Comparison of ENCODE assay signal across 8 cellular contexts in the genomic region with DNA sequence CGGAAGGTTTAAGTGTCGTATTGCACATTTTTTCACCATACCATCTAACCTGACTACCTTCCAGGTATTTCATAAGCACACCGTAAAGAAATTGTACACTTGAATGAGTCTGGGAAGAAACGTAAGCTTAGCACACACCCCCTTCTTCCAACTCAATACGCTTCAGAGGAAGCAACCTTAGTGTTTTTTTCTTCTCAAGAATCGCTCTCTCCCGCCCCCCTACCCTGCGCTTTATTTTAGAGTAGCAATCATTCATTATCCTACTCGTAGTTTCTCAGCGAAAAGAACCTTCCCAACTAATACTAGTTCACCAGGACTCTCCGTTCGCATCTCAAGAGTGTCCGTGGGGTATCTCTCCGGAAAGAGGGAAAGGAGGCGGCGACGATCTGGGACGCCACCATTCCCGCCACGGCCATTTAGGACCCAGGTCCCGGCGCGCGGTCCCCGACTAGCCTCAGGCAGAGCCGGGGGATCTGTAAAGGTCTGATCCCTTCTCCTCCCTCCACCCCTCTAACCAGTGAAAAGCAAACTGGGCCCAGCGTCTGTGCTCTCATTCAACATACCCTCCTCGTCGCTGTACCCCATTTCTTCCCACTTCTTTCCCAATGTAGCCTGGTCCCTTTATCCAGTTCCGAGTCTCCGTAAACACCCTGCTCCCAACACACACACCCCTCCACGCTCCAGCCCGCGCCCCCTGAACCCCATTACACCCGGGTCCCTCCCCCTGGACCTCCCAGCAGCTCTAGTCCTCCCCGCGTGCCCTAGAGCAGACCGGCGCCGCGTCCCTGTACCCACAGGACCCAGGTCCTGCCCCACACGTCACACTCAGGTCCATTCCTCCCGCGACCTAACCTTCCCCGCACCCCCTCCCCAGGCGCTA. TPM values are rescaled to one million over a fixed set of nuclear protein-coding genes. Genes with fewer than 3 reads are reported as not detected.
A peak's percentile ranks its signal among the peaks of the same experiment; 100 is the strongest.
DNase-seq lines count a peak whose midpoint lies in the region; ATAC-seq and TF ChIP-seq lines count a peak whose summit lies in the region.

No MANE protein-coding gene starts in this region.

- H3K4me1 ChIP-seq in foreskin keratinocyte: peaks cover 7% of the 10 kb centered on the region

- no peaks in the 10 kb centered on the region for H4K20me1 ChIP-seq in neural cell (ENCODE audit: insufficient read depth)

- peaks cover 25% of the 10 kb centered on the region for H3K79me2 ChIP-seq in neural cell (replicated peaks; ENCODE audit: insufficient read depth, low read length)

- H3K27me3 ChIP-seq in foreskin keratinocyte (no peaks in the 10 kb centered on the region), neural cell (ENCODE audit: insufficient read depth, low read depth, low read length) (no peaks in the 10 kb centered on the region)

- H3K9ac ChIP-seq in neural cell (ENCODE audit: low read length): peak overlapping the region; percentile 92

- no peak for TF ChIP-seq CTCF in VCaP (conservative IDR thresholded peaks at IDR 0.05)
- no peak for TF ChIP-seq CTCF in foreskin keratinocyte (conservative IDR thresholded peaks at IDR 0.05)
- TF ChIP-seq CTCF in neural cell (IDR thresholded peaks at IDR 0.05; ENCODE audit: poor library complexity, severe bottlenecking): no peak

- H3K27ac ChIP-seq in VCaP: peak overlapping the region; percentile 80
- no peak overlapping the region for H3K27ac ChIP-seq in foreskin keratinocyte
- peak overlapping the region; percentile 93 for H3K27ac ChIP-seq in neural cell (ENCODE audit: low read length)

- H2AFZ ChIP-seq in neural cell (ENCODE audit: low read depth, low read length): peak overlapping the region; percentile 94

- no peaks in the 10 kb centered on the region for H3K36me3 ChIP-seq in neural cell (ENCODE audit: insufficient read depth, low read length)

- no peaks in the 10 kb centered on the region for H3K9me2 ChIP-seq in neural cell (ENCODE audit: insufficient read depth, low read length)

- peak overlapping the region; percentile 72 for H3K4me2 ChIP-seq in neural cell (ENCODE audit: low read length)

- peak; percentile 43 for ATAC-seq in GM21515 (IDR thresholded peaks at IDR 0.05; ENCODE audit: unreplicated experiment)
- peak; percentile 59 for ATAC-seq in foreskin keratinocyte

- H3K9me3 ChIP-seq in neural cell (ENCODE audit: low read length): no peaks in the 10 kb centered on the region

- no peaks in the 10 kb centered on the region for H3F3A ChIP-seq in neural cell (ENCODE audit: insufficient read depth, low read length, poor library complexity, severe bottlenecking)

- peak overlapping the region; percentile 100 for H3K4me3 ChIP-seq in Jurkat, Clone E6-1 (ENCODE audit: low read length)
- peak overlapping the region; percentile 77 for H3K4me3 ChIP-seq in neural cell (ENCODE audit: low read length)

- DNase-seq in NCI-H748 (lab: John Stamatoyannopoulos, UW; ENCODE audit: unreplicated experiment) (peak; percentile 44), NCI-H748 treated with DMSO at 0.1 percent for 48 hours (lab: John Stamatoyannopoulos, UW) (no peak), foreskin keratinocyte (peak in 1 of 2 donors; percentile 67), NCI-H2196 (lab: John Stamatoyannopoulos, UW; ENCODE audit: unreplicated experiment) (no peak)
- no peak for DNase-seq in Jurkat, Clone E6-1 (ENCODE audit: low read depth, low spot score)

- no peak for TF ChIP-seq RAD21 in neural cell (conservative IDR thresholded peaks at IDR 0.05)

- TF ChIP-seq EP300 in neural cell (conservative IDR thresholded peaks at IDR 0.05; ENCODE audit: poor library complexity, severe bottlenecking): no peak

TF ChIP-seq in neural cell, 6 proteins besides CTCF, POLR2A, EP300 and RAD21:
- no peak for TF ChIP-seq EZH2 (IDR thresholded peaks at IDR 0.05; ENCODE audit: borderline replicate concordance, insufficient read depth, low read length, poor library complexity, severe bottlenecking)
- peak; percentile 7 for TF ChIP-seq MXI1 (conservative IDR thresholded peaks at IDR 0.05; ENCODE audit: poor library complexity, severe bottlenecking)
- no peak for TF ChIP-seq POLR2AphosphoS5 (IDR thresholded peaks at IDR 0.05)
- peak; percentile 21 for TF ChIP-seq SMC3 (conservative IDR thresholded peaks at IDR 0.05; ENCODE audit: poor library complexity)
- TF ChIP-seq, protein P1, sequence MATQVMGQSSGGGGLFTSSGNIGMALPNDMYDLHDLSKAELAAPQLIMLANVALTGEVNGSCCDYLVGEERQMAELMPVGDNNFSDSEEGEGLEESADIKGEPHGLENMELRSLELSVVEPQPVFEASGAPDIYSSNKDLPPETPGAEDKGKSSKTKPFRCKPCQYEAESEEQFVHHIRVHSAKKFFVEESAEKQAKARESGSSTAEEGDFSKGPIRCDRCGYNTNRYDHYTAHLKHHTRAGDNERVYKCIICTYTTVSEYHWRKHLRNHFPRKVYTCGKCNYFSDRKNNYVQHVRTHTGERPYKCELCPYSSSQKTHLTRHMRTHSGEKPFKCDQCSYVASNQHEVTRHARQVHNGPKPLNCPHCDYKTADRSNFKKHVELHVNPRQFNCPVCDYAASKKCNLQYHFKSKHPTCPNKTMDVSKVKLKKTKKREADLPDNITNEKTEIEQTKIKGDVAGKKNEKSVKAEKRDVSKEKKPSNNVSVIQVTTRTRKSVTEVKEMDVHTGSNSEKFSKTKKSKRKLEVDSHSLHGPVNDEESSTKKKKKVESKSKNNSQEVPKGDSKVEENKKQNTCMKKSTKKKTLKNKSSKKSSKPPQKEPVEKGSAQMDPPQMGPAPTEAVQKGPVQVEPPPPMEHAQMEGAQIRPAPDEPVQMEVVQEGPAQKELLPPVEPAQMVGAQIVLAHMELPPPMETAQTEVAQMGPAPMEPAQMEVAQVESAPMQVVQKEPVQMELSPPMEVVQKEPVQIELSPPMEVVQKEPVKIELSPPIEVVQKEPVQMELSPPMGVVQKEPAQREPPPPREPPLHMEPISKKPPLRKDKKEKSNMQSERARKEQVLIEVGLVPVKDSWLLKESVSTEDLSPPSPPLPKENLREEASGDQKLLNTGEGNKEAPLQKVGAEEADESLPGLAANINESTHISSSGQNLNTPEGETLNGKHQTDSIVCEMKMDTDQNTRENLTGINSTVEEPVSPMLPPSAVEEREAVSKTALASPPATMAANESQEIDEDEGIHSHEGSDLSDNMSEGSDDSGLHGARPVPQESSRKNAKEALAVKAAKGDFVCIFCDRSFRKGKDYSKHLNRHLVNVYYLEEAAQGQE (IDR thresholded peaks at IDR 0.05; ENCODE audit: borderline replicate concordance): peak; percentile 36

RNA-seq across cellular contexts. Expression of a gene that starts 16.0 kb away (rescaled TPM):
- polyA plus RNA-seq in Jurkat, Clone E6-1 (2012; ENCODE audit: insufficient read depth, insufficient read length): not detected
- total RNA-seq in foreskin keratinocyte: not detected in 2 replicates
- polyA plus RNA-seq in foreskin keratinocyte (0.02 TPM in 1 of 2 replicates, not detected in the other), neural cell (0.61 TPM in 1 of 2 replicates, not detected in the other)
- polyA minus RNA-seq in neural cell: 0.35 TPM in 1 of 2 replicates, not detected in the other

RNA-seq across cellular contexts. Expression of a gene that starts 30.6 kb away (rescaled TPM):
- polyA plus RNA-seq in Jurkat, Clone E6-1 (2012; ENCODE audit: insufficient read depth, insufficient read length): not detected
- total RNA-seq in foreskin keratinocyte: not detected in 2 replicates
- polyA plus RNA-seq in foreskin keratinocyte (not detected in 2 replicates), neural cell (not detected in 2 replicates)
- not detected in 2 replicates for polyA minus RNA-seq in neural cell

RNA-seq across cellular contexts. Expression of a gene that starts 34.1 kb away (rescaled TPM):
- polyA plus RNA-seq in Jurkat, Clone E6-1 (2012; ENCODE audit: insufficient read depth, insufficient read length): 11.6 TPM
- total RNA-seq in foreskin keratinocyte: 10.7 and 11.5 TPM in 2 replicates
- 2.5 and 2.7 TPM in 2 replicates for polyA plus RNA-seq in foreskin keratinocyte
- 12.7 and 18.4 TPM in 2 replicates for polyA plus RNA-seq in neural cell
- polyA minus RNA-seq in neural cell: 41.6 and 50.6 TPM in 2 replicates
